10 cellular contexts compared by ENCODE assay signal in genomic region chr19:18009412-18010066, GRCh38. TPM values are rescaled to one million over a fixed set of nuclear protein-coding genes. Genes with fewer than 3 reads are reported as not detected.
A peak's percentile ranks its signal among the peaks of the same experiment; 100 is the strongest.
DNase-seq lines count a peak whose midpoint lies in the region; ATAC-seq, FAIRE-seq and TF ChIP-seq lines count a peak whose summit lies in the region.
"Had no signal": no experiment of that assay in that cellular context is flagged by ENCODE, and none has a peak within 500 bp of the region (broad histone marks: within the 10 kb centered on the region; RNA-seq: fewer than 3 reads in every experiment).

No MANE protein-coding gene starts in this region.

- H3K27ac Mint-ChIP-seq in activated CD4-positive, alpha-beta memory T cell treated with anti-CD3 and anti-CD28 coated beads for 36 hours, result peak overlapping the region; percentile 42

- no peak overlapping the region for H3K9ac ChIP-seq in kidney (ENCODE audit: low read length in 2 of 2)

- H3K4me1 ChIP-seq in kidney (ENCODE audit: control insufficient read depth in 1 of 2, insufficient read depth in 1 of 2, low read depth in 1 of 2, low read length in 2 of 2) (peaks cover 5 to 19% of the 10 kb centered on the region in 2 donors), aorta (ENCODE audit: control insufficient read depth in 1 of 2, insufficient read depth in 2 of 2, low read length in 2 of 2) (no peaks in the 10 kb centered on the region)

- intact Hi-C loops in activated CD4-positive, alpha-beta memory T cell treated with anti-CD3 and anti-CD28 coated beads for 36 hours (cut with micrococcal nuclease), result loop anchor here (2.0 kb wide), 1 partner anchor 13 kb away; no protein-coding TSS in a partner anchor
- intact Hi-C loops in kidney (cut with DNase I) (loop anchor here (5.0 kb wide), 1 partner anchor 48 kb away; no protein-coding TSS in a partner anchor), aorta (cut with DNase I) (loop anchor here (10.0 kb wide), 1 partner anchor 145 kb away; the partner anchor contains the start of gene PIK3R2 (in 2 of the 2))

- H3K9me3 ChIP-seq in kidney (ENCODE audit: control insufficient read depth in 1 of 2, low read length in 2 of 2), result no peaks in the 10 kb centered on the region
- H3K9me3 ChIP-seq in aorta (ENCODE audit: control insufficient read depth, low read length), result no peaks in the 10 kb centered on the region

- peaks cover 26% of the 10 kb centered on the region for H3K36me3 Mint-ChIP-seq in activated T-cell treated with anti-CD3 and anti-CD28 coated beads, Interleukin-2, amount 50 U/mL, for 4 hours (ENCODE audit: insufficient read depth)
- H3K36me3 Mint-ChIP-seq in activated CD4-positive, alpha-beta memory T cell treated with anti-CD3 and anti-CD28 coated beads for 36 hours, result peaks cover 41% of the 10 kb centered on the region

- POLR2A ChIA-PET in activated CD4-positive, alpha-beta memory T cell treated with anti-CD3 and anti-CD28 coated beads for 36 hours (lab: Charles Lee), result interaction anchor here (1.0 kb wide), 1 partner anchor 82 kb away, joined by 3 read pairs; no protein-coding TSS in a partner anchor

- in situ Hi-C loops in GM13977 (cut with MboI; ENCODE audit: low pct_unique_long_range_greater_than_20kb, low sequenced_read_pairs, unreplicated experiment), result loop anchor here (5.0 kb wide), 1 partner anchor 48 kb away; no protein-coding TSS in a partner anchor

- H3K36me3 ChIP-seq in kidney (ENCODE audit: control insufficient read depth in 1 of 2, insufficient read depth in 2 of 2, low read length in 2 of 2) (peaks cover 0 to 9% of the 10 kb centered on the region in 2 donors), aorta (ENCODE audit: control insufficient read depth in 1 of 2, insufficient read depth in 2 of 2, low read length in 1 of 2) (peaks cover 3 to 8% of the 10 kb centered on the region in 2 donors)

- DNase-seq in activated T-cell treated with anti-CD3 and anti-CD28 coated beads, Interleukin-2, amount 50 U/mL, for 4 hours, result no peak
- DNase-seq in activated T-cell treated with anti-CD3 and anti-CD28 coated beads for 4 hours, result no peak
- peak; percentile 60 for DNase-seq in activated CD4-positive, alpha-beta memory T cell treated with anti-CD3 and anti-CD28 coated beads for 36 hours
- DNase-seq in kidney, result no peak
- no peak for DNase-seq in GM13977 (ENCODE audit: low spot score)
- DNase-seq in aorta, result no peak
- no peak for DNase-seq in activated effector memory CD4-positive, alpha-beta T cell treated with Interleukin-2 at 50 U/mL for 16 hours
- DNase-seq: AML-193, NCI-H1436 treated with DMSO at 0.1 percent for 48 hours had no signal

- TF ChIP-seq CTCF in kidney (IDR thresholded peaks at IDR 0.05; ENCODE audit: borderline replicate concordance, extremely low read depth, insufficient read depth) (no peak), GM13977 (IDR thresholded peaks at IDR 0.05; ENCODE audit: extremely low read depth, insufficient read depth, missing control alignments) (no peak)

- peak in 1 of 2 donors; percentile 10 for ATAC-seq in activated T-cell treated with anti-CD3 and anti-CD28 coated beads, Interleukin-2, amount 50 U/mL, for 4 hours
- no peak for ATAC-seq in aorta (ENCODE audit: low FRiP score)

- 94 to 95% methylated on average over 37 of the region's 37 CpGs for WGBS in aorta, 2 donors

- H3K27ac ChIP-seq in kidney (ENCODE audit: low read depth in 2 of 2, low read length in 2 of 2) (no peak overlapping the region), temporal lobe (ENCODE audit: low read depth, low read length) (peak overlapping the region; percentile 77), aorta (ENCODE audit: low read depth in 1 of 2, low read length in 2 of 2) (no peak overlapping the region)

- no peak for FAIRE-seq in kidney (lab: Jason Lieb, UNC)

- peak overlapping the region; percentile 83 for H3K4me3 Mint-ChIP-seq in activated T-cell treated with anti-CD3 and anti-CD28 coated beads, Interleukin-2, amount 50 U/mL, for 4 hours
- H3K4me3 Mint-ChIP-seq in activated CD4-positive, alpha-beta memory T cell treated with anti-CD3 and anti-CD28 coated beads for 36 hours, result peak overlapping the region; percentile 83

- no peaks in the 10 kb centered on the region for H3K27me3 ChIP-seq in aorta (ENCODE audit: control insufficient read depth in 1 of 2, insufficient read depth in 2 of 2, low read length in 1 of 2)

- peaks cover 54% of the 10 kb centered on the region for H3K4me1 Mint-ChIP-seq in activated T-cell treated with anti-CD3 and anti-CD28 coated beads, Interleukin-2, amount 50 U/mL, for 4 hours (ENCODE audit: low read depth)
- H3K4me1 Mint-ChIP-seq in activated CD4-positive, alpha-beta memory T cell treated with anti-CD3 and anti-CD28 coated beads for 36 hours (ENCODE audit: low read depth), result peaks cover 47% of the 10 kb centered on the region

- H3K4me3 ChIP-seq in kidney (ENCODE audit: low read length in 2 of 2) (peak overlapping the region; percentile 58 to 60), aorta (ENCODE audit: low read length in 2 of 2) (no peak overlapping the region)

- no peaks in the 10 kb centered on the region for H3K27me3 Mint-ChIP-seq in activated T-cell treated with anti-CD3 and anti-CD28 coated beads, Interleukin-2, amount 50 U/mL, for 4 hours (ENCODE audit: low read depth)
- H3K27me3 Mint-ChIP-seq in activated CD4-positive, alpha-beta memory T cell treated with anti-CD3 and anti-CD28 coated beads for 36 hours, result no peaks in the 10 kb centered on the region

- H3K9me3 Mint-ChIP-seq in activated T-cell treated with anti-CD3 and anti-CD28 coated beads, Interleukin-2, amount 50 U/mL, for 4 hours, result no peaks in the 10 kb centered on the region
- peaks cover 2% of the 10 kb centered on the region for H3K9me3 Mint-ChIP-seq in activated CD4-positive, alpha-beta memory T cell treated with anti-CD3 and anti-CD28 coated beads for 36 hours

- CTCF ChIA-PET in activated CD4-positive, alpha-beta memory T cell treated with anti-CD3 and anti-CD28 coated beads for 36 hours (lab: Charles Lee), result interaction anchor here (5.3 kb wide), 1 partner anchor 49 kb away, joined by 122 read pairs; no protein-coding TSS in a partner anchor

RNA-seq across cellular contexts. Expression of gene ARRDC2, which starts 1.6 kb away (rescaled TPM):
- 10 to 100 TPM; 19.4 to 24.4 (median 22.4) TPM for total RNA-seq in activated T-cell treated with anti-CD3 and anti-CD28 coated beads, Interleukin-2, amount 50 U/mL, for 4 hours
- 10 to 100 TPM; 28.2 to 28.6 TPM for total RNA-seq in activated CD4-positive, alpha-beta memory T cell treated with anti-CD3 and anti-CD28 coated beads for 36 hours
- 68.4 TPM for total RNA-seq in kidney
- polyA plus RNA-seq in kidney (ENCODE audit: insufficient read depth, low read depth, low replicate concordance), result 20.8 TPM
- 2.5 TPM for total RNA-seq in temporal lobe
- total RNA-seq in aorta, result 10 to 100 TPM; 40.6 to 60.5 TPM
- polyA plus RNA-seq in aorta, result 100 to 1,000 TPM in 1 of 2 donors, 10 to 100 TPM in 1; 82.5 to 104 TPM

RNA-seq across cellular contexts. Expression of gene KCNN1, which starts 42.6 kb away (rescaled TPM):
- total RNA-seq in activated T-cell treated with anti-CD3 and anti-CD28 coated beads, Interleukin-2, amount 50 U/mL, for 4 hours, result under 1 TPM in 2 of 3 donors, not detected in 1; 0.24 to 0.32 TPM
- total RNA-seq in activated CD4-positive, alpha-beta memory T cell treated with anti-CD3 and anti-CD28 coated beads for 36 hours, result under 1 TPM in 1 of 2 experiments, not detected in 1; 0.24 TPM
- 0.19 TPM for total RNA-seq in kidney
- 0.37 TPM for polyA plus RNA-seq in kidney (ENCODE audit: insufficient read depth, low read depth, low replicate concordance)
- total RNA-seq in temporal lobe, result 15.0 TPM
- total RNA-seq in aorta, result under 1 TPM in 1 of 2 donors, not detected in 1; 0.13 TPM
- under 1 TPM in 1 of 2 donors, not detected in 1; 0.13 TPM for polyA plus RNA-seq in aorta

Comparison
In these comparisons a context has a peak if more than half of its experiments do, and no peak if none do; other contexts are left out.
1. H3K4me3 ChIP-seq: peak in kidney (2 of 2); none in aorta (0 of 2).
2. RNA of gene KCNN1, which starts 42.6 kb away (total RNA-seq): 15.0 TPM in temporal lobe (single experiment); 0.24 to 0.32 TPM in activated T-cell treated with anti-CD3 and anti-CD28 coated beads, Interleukin-2, amount 50 U/mL, for 4 hours, 0.24 TPM in activated CD4-positive, alpha-beta memory T cell treated with anti-CD3 and anti-CD28 coated beads for 36 hours, 0.19 TPM in kidney (single experiment) and 0.13 TPM in aorta; every median in the first group is over 10 times any median in the second.